In genomic region chr1:117051224-117052064, GRCh38 we compare ENCODE assay signal across 8 cellular contexts. TPM values are rescaled to one million over a fixed set of nuclear protein-coding genes. Genes with fewer than 3 reads are reported as not detected.
DNase-seq lines count a peak whose midpoint lies in the region; ATAC-seq and TF ChIP-seq lines count a peak whose summit lies in the region.

No MANE protein-coding gene starts in this region.

- H3K4me1 ChIP-seq in foreskin keratinocyte, result peaks cover 6% of the 10 kb centered on the region

- ATAC-seq in HG03280 (IDR thresholded peaks at IDR 0.05; ENCODE audit: unreplicated experiment) (peak; percentile 87), foreskin keratinocyte (peak; percentile 77)
- peak; percentile 80 for ATAC-seq in stimulated activated naive CD8-positive, alpha-beta T cell treated with anti-CD3 and anti-CD28 coated beads, Interleukin-15, amount 100 ng/mL, for 72 hours

- TF ChIP-seq CTCF in foreskin keratinocyte (conservative IDR thresholded peaks at IDR 0.05), result no peak

- peaks cover 60% of the 10 kb centered on the region for H3K4me1 Mint-ChIP-seq in stimulated activated naive CD8-positive, alpha-beta T cell treated with anti-CD3 and anti-CD28 coated beads, Interleukin-15, amount 100 ng/mL, for 72 hours

- H3K4me3 Mint-ChIP-seq in stimulated activated naive CD8-positive, alpha-beta T cell treated with anti-CD3 and anti-CD28 coated beads, Interleukin-15, amount 100 ng/mL, for 72 hours, result peak overlapping the region; percentile 69 to 72

- no peaks in the 10 kb centered on the region for H3K9me3 Mint-ChIP-seq in stimulated activated naive CD8-positive, alpha-beta T cell treated with anti-CD3 and anti-CD28 coated beads, Interleukin-15, amount 100 ng/mL, for 72 hours

- peak overlapping the region; percentile 45 for H3K27ac ChIP-seq in foreskin keratinocyte

- peak overlapping the region; percentile 86 to 95 for H3K27ac Mint-ChIP-seq in stimulated activated naive CD8-positive, alpha-beta T cell treated with anti-CD3 and anti-CD28 coated beads, Interleukin-15, amount 100 ng/mL, for 72 hours

- no peaks in the 10 kb centered on the region for H3K27me3 ChIP-seq in foreskin keratinocyte

- peak; percentile 12 for DNase-seq in activated T-cell treated with anti-CD3 and anti-CD28 coated beads for 1 hour (ENCODE audit: low read depth)
- DNase-seq in activated T-cell treated with anti-CD3 and anti-CD28 coated beads for 4 hours, result no peak
- peak; percentile 23 to 38 for DNase-seq in activated CD4-positive, alpha-beta T cell treated with anti-CD3 and anti-CD28 coated beads for 4 hours
- peak; percentile 15 to 49 for DNase-seq in foreskin keratinocyte
- peak; percentile 17 to 45 for DNase-seq in stimulated activated naive CD8-positive, alpha-beta T cell treated with anti-CD3 and anti-CD28 coated beads, Interleukin-15, amount 100 ng/mL, for 72 hours
- DNase-seq in cerebellum (ENCODE audit: low spot score), result no peak
- DNase-seq in COLO668 (lab: John Stamatoyannopoulos, UW; ENCODE audit: unreplicated experiment), result no peak

- H3K27me3 Mint-ChIP-seq in stimulated activated naive CD8-positive, alpha-beta T cell treated with anti-CD3 and anti-CD28 coated beads, Interleukin-15, amount 100 ng/mL, for 72 hours, result no peaks in the 10 kb centered on the region

RNA-seq across cellular contexts. Expression of gene TTF2, which starts 8.7 kb away (rescaled TPM):
- total RNA-seq in foreskin keratinocyte, result 36.4 and 46.3 TPM in 2 replicates
- polyA plus RNA-seq in foreskin keratinocyte, result 10.4 and 15.0 TPM in 2 replicates
- total RNA-seq in cerebellum, result 13.2 TPM

RNA-seq across cellular contexts. Expression of gene CD101, which starts 49.9 kb away (rescaled TPM):
- total RNA-seq in foreskin keratinocyte (0.44 and 2.0 TPM in 2 replicates), cerebellum (1.6 TPM)
- 0.79 and 1.3 TPM in 2 replicates for polyA plus RNA-seq in foreskin keratinocyte

Comparison
In these comparisons a context has a peak if more than half of its experiments do, and no peak if none do; other contexts are left out.
1. DNase-seq: peak in activated T-cell treated with anti-CD3 and anti-CD28 coated beads for 1 hour (single experiment), activated CD4-positive, alpha-beta T cell treated with anti-CD3 and anti-CD28 coated beads for 4 hours (2 of 2), foreskin keratinocyte (2 of 2) and stimulated activated naive CD8-positive, alpha-beta T cell treated with anti-CD3 and anti-CD28 coated beads, Interleukin-15, amount 100 ng/mL, for 72 hours (2 of 2); none in activated T-cell treated with anti-CD3 and anti-CD28 coated beads for 4 hours (single experiment), cerebellum (single experiment) and COLO668 (single experiment).
2. Peak in every context shown above with its lines, with median percentiles within 50 percentile points of each other: ATAC-seq.